In genomic region chr16:49811630-49812334, GRCh38 we compare ENCODE assay signal across 15 cellular contexts. TPM values are rescaled to one million over a fixed set of nuclear protein-coding genes. Genes with fewer than 3 reads are reported as not detected.
A peak's percentile ranks its signal among the peaks of the same experiment; 100 is the strongest.
DNase-seq lines count a peak whose midpoint lies in the region; ATAC-seq, FAIRE-seq and TF ChIP-seq lines count a peak whose summit lies in the region.
"Had no signal": no experiment of that assay in that cellular context is flagged by ENCODE, and none has a peak within 500 bp of the region (broad histone marks: within the 10 kb centered on the region; RNA-seq: fewer than 3 reads in every experiment).

No MANE protein-coding gene starts in this region.

- H3K4ac ChIP-seq in H1 (replicated peaks; ENCODE audit: insufficient read length, low read depth, low read length) = no peak overlapping the region

- 0 out of 2 replicates have a peak overlapping the region, but pooled peaks have one; percentile 39 for H2AK5ac ChIP-seq in H1 (ENCODE audit: low read depth, low read length)

- no peak overlapping the region for H4K91ac ChIP-seq in H1 (replicated peaks; ENCODE audit: insufficient read length, low read length)

- peaks cover 2 to 7% of the 10 kb centered on the region in 2 experiments for H4K20me1 ChIP-seq in H1 (replicated peaks in 1 of 2; ENCODE audit: control insufficient read depth in 1 of 2, insufficient read depth in 2 of 2, low read length in 2 of 2)

- TF ChIP-seq RAD21 in H1 (IDR thresholded peaks at IDR 0.05 in 1 of 2, conservative IDR thresholded peaks at IDR 0.05 in 1 of 2; ENCODE audit: low read depth in 2 of 2, low read length in 2 of 2) = no peak

- no peak overlapping the region for H4K8ac ChIP-seq in H1 (ENCODE audit: extremely low read depth, insufficient read depth, low read length)

- H2BK120ac ChIP-seq in H1 (replicated peaks; ENCODE audit: low read depth, low read length) = no peak overlapping the region

- H3K23me2 ChIP-seq in H1 (ENCODE audit: low read depth, low read length) = no peaks in the 10 kb centered on the region

- H3K9me3 ChIP-seq in H1 (ENCODE audit: insufficient read depth in 2 of 2, low read depth in 1 of 2, low read length in 1 of 2) (no peaks in the 10 kb centered on the region), aorta (ENCODE audit: control insufficient read depth, low read length) (no peaks in the 10 kb centered on the region)
- H3K9me3 ChIP-seq: Peyer's patch had no signal

- no peak for TF ChIP-seq EP300 in H1 (IDR thresholded peaks at IDR 0.05; ENCODE audit: borderline replicate concordance in 1 of 2, low read depth in 2 of 2, low read length in 2 of 2)

- no peak for TF ChIP-seq POLR2A in H1 (IDR thresholded peaks at IDR 0.05; ENCODE audit: control extremely low read depth in 1 of 2, low read depth in 2 of 2, low read length in 2 of 2)

- no peaks in the 10 kb centered on the region for H3K27me3 Mint-ChIP-seq in stimulated activated naive CD8-positive, alpha-beta T cell treated with anti-CD3 and anti-CD28 coated beads, Interleukin-15, amount 100 ng/mL, for 72 hours
- H3K27me3 Mint-ChIP-seq: activated CD4-positive, alpha-beta memory T cell treated with anti-CD3 and anti-CD28 coated beads for 36 hours; natural killer cell treated with Interleukin-12 subunit alpha and Interleukin-12 subunit beta and Interleukin-15 and Interleukin-18, amount 100 ng/mL, for 72 hours had no signal

- H3K4me2 ChIP-seq in H1 (ENCODE audit: insufficient read depth in 1 of 2, low read depth in 2 of 2, low read length in 2 of 2) = no peak overlapping the region

- peaks cover 0 to 56% of the 10 kb centered on the region in 2 experiments; a peak in 2 of 4 replicates for H3K79me2 ChIP-seq in H1 (ENCODE audit: control insufficient read depth in 1 of 2, insufficient read depth in 2 of 2, low read length in 2 of 2)

- no peaks in the 10 kb centered on the region for H3K27me3 ChIP-seq in H1 (replicated peaks in 1 of 4; ENCODE audit: control insufficient read depth in 3 of 4, extremely low read depth in 1 of 4, insufficient read depth in 3 of 4, low read length in 3 of 4)
- no peaks in the 10 kb centered on the region for H3K27me3 ChIP-seq in aorta (ENCODE audit: control insufficient read depth in 1 of 2, insufficient read depth in 2 of 2, low read length in 1 of 2)
- H3K27me3 ChIP-seq: Peyer's patch had no signal

- 0 out of 2 replicates have a peak overlapping the region, but pooled peaks have one; percentile 29 for H2BK15ac ChIP-seq in H1 (ENCODE audit: low read length)

- H3K4me3 ChIP-seq in H1 (ENCODE audit: extremely low read depth in 1 of 4, insufficient read depth in 2 of 4, low read depth in 3 of 4, low read length in 4 of 4) (no peak overlapping the region), aorta (ENCODE audit: low read length in 2 of 2) (no peak overlapping the region)
- H3K4me3 ChIP-seq: Peyer's patch had no signal

- H3K9me3 Mint-ChIP-seq in stimulated activated naive CD8-positive, alpha-beta T cell treated with anti-CD3 and anti-CD28 coated beads, Interleukin-15, amount 100 ng/mL, for 72 hours = no peaks in the 10 kb centered on the region
- H3K9me3 Mint-ChIP-seq: activated CD4-positive, alpha-beta memory T cell treated with anti-CD3 and anti-CD28 coated beads for 36 hours; natural killer cell treated with Interleukin-12 subunit alpha and Interleukin-12 subunit beta and Interleukin-15 and Interleukin-18, amount 100 ng/mL, for 72 hours had no signal

- H3K4me1 Mint-ChIP-seq in stimulated activated naive CD8-positive, alpha-beta T cell treated with anti-CD3 and anti-CD28 coated beads, Interleukin-15, amount 100 ng/mL, for 72 hours = no peaks in the 10 kb centered on the region

- no peak overlapping the region; the same call in 1 of the 2 replicates for H3K18ac ChIP-seq in H1 (ENCODE audit: extremely low read depth, low read length)

- H3K14ac ChIP-seq in H1 (ENCODE audit: insufficient read length) = no peak overlapping the region

- ATAC-seq in stimulated activated naive CD8-positive, alpha-beta T cell treated with anti-CD3 and anti-CD28 coated beads, Interleukin-15, amount 100 ng/mL, for 72 hours = peak; percentile 10
- ATAC-seq in stimulated activated naive CD8-positive, alpha-beta T cell treated with anti-CD3 and anti-CD28 coated beads, Interleukin-15, Interleukin-2, amounts not matched to agents 100 U/mL and 50 U/mL, for 24 hours = no peak
- ATAC-seq in aorta (ENCODE audit: low FRiP score) (peak; percentile 6), GM18498 (IDR thresholded peaks at IDR 0.05; ENCODE audit: unreplicated experiment) (no peak)

- FAIRE-seq in H1 (lab: Jason Lieb, UNC) = no peak
- FAIRE-seq: colon had no signal

- peaks cover 7% of the 10 kb centered on the region for H3K79me1 ChIP-seq in H1 (ENCODE audit: low read depth, low read length)

- H4K5ac ChIP-seq in H1 (ENCODE audit: insufficient read length, low read depth, low read length) = peak overlapping the region; percentile 10

- no peak overlapping the region for H3K4me3 Mint-ChIP-seq in stimulated activated naive CD8-positive, alpha-beta T cell treated with anti-CD3 and anti-CD28 coated beads, Interleukin-15, amount 100 ng/mL, for 72 hours
- H3K4me3 Mint-ChIP-seq: activated CD4-positive, alpha-beta memory T cell treated with anti-CD3 and anti-CD28 coated beads for 36 hours; natural killer cell treated with Interleukin-12 subunit alpha and Interleukin-12 subunit beta and Interleukin-15 and Interleukin-18, amount 100 ng/mL, for 72 hours had no signal

- no peak for TF ChIP-seq CTCF in H1 (IDR thresholded peaks at IDR 0.05; ENCODE audit: control extremely low read depth in 1 of 3, insufficient read depth in 1 of 3, low read depth in 1 of 3, low read length in 3 of 3)

- H2BK5ac ChIP-seq in H1 (ENCODE audit: low read depth, low read length) = no peak overlapping the region

- H3K36me3 ChIP-seq in H1 (ENCODE audit: control insufficient read depth in 2 of 4, insufficient read depth in 4 of 4, low read length in 3 of 4) = no peaks in the 10 kb centered on the region
- no peaks in the 10 kb centered on the region for H3K36me3 ChIP-seq in aorta (ENCODE audit: control insufficient read depth in 1 of 2, insufficient read depth in 2 of 2, low read length in 1 of 2)
- H3K36me3 ChIP-seq: Peyer's patch had no signal

- H3K27ac ChIP-seq in H1 (ENCODE audit: low read depth, low read length) = no peak overlapping the region
- H3K27ac ChIP-seq in aorta (ENCODE audit: low read depth in 1 of 2, low read length in 2 of 2) = no peak overlapping the region

- no peak overlapping the region for H3K23ac ChIP-seq in H1 (ENCODE audit: insufficient read length)

- H3K9ac ChIP-seq in H1 (replicated peaks in 1 of 4; ENCODE audit: extremely low read depth in 1 of 4, low read depth in 3 of 4, low read length in 3 of 4) = no peak overlapping the region

- H2AFZ ChIP-seq in H1 (ENCODE audit: low read length) = no peak overlapping the region

- 70% methylated on average over 9 of the region's 13 CpGs; no CpG with 5 or more reads in 1 of the 2 experiments for WGBS in H1 (ENCODE audit: extremely low coverage in 1 of 2, insufficient coverage in 1 of 2, insufficient read length in 1 of 2, insufficient replicate concordance in 2 of 2, low coverage in 1 of 2, low lambda C conversion rate in 2 of 2, missing lambda C conversion rate in 1 of 2), 2 experiments
- 25 to 28% methylated on average over 13 of the region's 13 CpGs for WGBS in aorta, 2 donors

- DNase-seq in stimulated activated naive CD8-positive, alpha-beta T cell treated with anti-CD3 and anti-CD28 coated beads, Interleukin-15, amount 100 ng/mL, for 72 hours = no peak
- no peak for DNase-seq in stimulated activated naive CD8-positive, alpha-beta T cell treated with anti-CD3 and anti-CD28 coated beads, Interleukin-15, Interleukin-2, amounts not matched to agents 100 U/mL and 50 U/mL, for 24 hours
- no peak for DNase-seq in H1 (ENCODE audit: low read depth in 1 of 2, low spot score in 2 of 2)
- peak; percentile 55 for DNase-seq in midbrain (lab: John Stamatoyannopoulos, UW)
- DNase-seq in aorta = no peak
- DNase-seq in NCI-H2171 (lab: John Stamatoyannopoulos, UW) = no peak
- no peak for DNase-seq in DMS79 (lab: John Stamatoyannopoulos, UW)
- DNase-seq: activated CD4-positive, alpha-beta memory T cell treated with anti-CD3 and anti-CD28 coated beads for 36 hours; Calu3; NCI-H345; Peyer's patch had no signal

- CTCF ChIA-PET in H1 (lab: Charles Lee; ENCODE audit: partially characterized antibody) = interaction anchor here (1.1 to 1.8 kb wide), 2 partner anchors 18 to 79 kb away, joined by 3 to 5 read pairs; no protein-coding TSS in a partner anchor

- intact Hi-C loops in aorta (cut with DNase I) = no loop called here

- H3K4me1 ChIP-seq in H1 (replicated peaks in 1 of 4; ENCODE audit: control insufficient read depth in 3 of 4, insufficient read depth in 4 of 4, low read length in 3 of 4) (peaks cover 3 to 18% (median 9%) of the 10 kb centered on the region in 4 experiments), aorta (ENCODE audit: control insufficient read depth in 1 of 2, insufficient read depth in 2 of 2, low read length in 2 of 2) (no peaks in the 10 kb centered on the region)
- H3K4me1 ChIP-seq: Peyer's patch had no signal

- H2BK20ac ChIP-seq in H1 (ENCODE audit: low read length) = no peak overlapping the region

- POLR2A ChIA-PET in H1 (lab: Charles Lee; ENCODE audit: partially characterized antibody) = interaction anchor here (1.8 to 2.0 kb wide), 2 partner anchors 9 to 11 kb away, joined by 4 to 5 read pairs; no protein-coding TSS in a partner anchor

- H3K56ac ChIP-seq in H1 (replicated peaks; ENCODE audit: insufficient read length, low read depth, low read length) = no peak overlapping the region

- no peak overlapping the region for H3K27ac Mint-ChIP-seq in stimulated activated naive CD8-positive, alpha-beta T cell treated with anti-CD3 and anti-CD28 coated beads, Interleukin-15, amount 100 ng/mL, for 72 hours
- H3K27ac Mint-ChIP-seq: activated CD4-positive, alpha-beta memory T cell treated with anti-CD3 and anti-CD28 coated beads for 36 hours; natural killer cell treated with Interleukin-12 subunit alpha and Interleukin-12 subunit beta and Interleukin-15 and Interleukin-18, amount 100 ng/mL, for 72 hours had no signal

- H2BK12ac ChIP-seq in H1 (ENCODE audit: low read depth, low read length) = 0 out of 2 replicates have a peak overlapping the region, but pooled peaks have one; percentile 39

TF ChIP-seq in H1, 55 proteins besides CTCF, POLR2A, EP300 and RAD21 (continues in another document):
- TF ChIP-seq SAP30 (IDR thresholded peaks at IDR 0.05; ENCODE audit: insufficient read depth, insufficient replicate concordance, low read length) (no peak), ZNF274 (IDR thresholded peaks at IDR 0.05; ENCODE audit: borderline replicate concordance, extremely low read depth, low read length) (no peak)

RNA-seq across cellular contexts. Expression of gene ZNF423, which starts 44.1 kb away (rescaled TPM):
- total RNA-seq in H1 (2021; fragmentation: NEBNext Ultra II Directional; extraction: Animal tissue kit (Norgen Biotek cat#: 25700)) = 52.3 and 55.0 TPM in 2 replicates
- 38.2 and 41.2 TPM in 2 replicates for polyA plus RNA-seq in H1 (2011; rRNA removed)
- 21.9 TPM for polyA plus RNA-seq in H1 (2011; cell fraction: cytosol; rRNA removed)
- 39.6 TPM for polyA plus RNA-seq in H1 (2011; cell fraction: nucleus; rRNA removed)
- 39.6 to 51.6 TPM (median 48.3 TPM) in 4 replicates for polyA plus RNA-seq in H1 (2012, experiment 1 of 2)
- 33.1 TPM for polyA plus RNA-seq in H1 (2012, experiment 2 of 2)
- 24.8 TPM for polyA plus RNA-seq in H1 (2013, experiment 1 of 2)
- polyA plus RNA-seq in H1 (2013, experiment 2 of 2) = 27.0 TPM
- 47.8 and 68.0 TPM in 2 replicates for polyA minus RNA-seq in H1 (2011; rRNA and poly(A)+ RNA removed)
- polyA minus RNA-seq in H1 (2011; cell fraction: cytosol; rRNA and poly(A)+ RNA removed) = 46.3 TPM
- polyA minus RNA-seq in H1 (2011; cell fraction: nucleus; rRNA and poly(A)+ RNA removed) = 49.0 TPM
- 10 to 100 TPM; 12.5 to 43.1 TPM for total RNA-seq in aorta
- polyA plus RNA-seq in aorta = 1 to 10 TPM; 3.1 to 7.6 TPM
- total RNA-seq: activated CD4-positive, alpha-beta memory T cell treated with anti-CD3 and anti-CD28 coated beads for 36 hours; Calu3; HT1080; natural killer cell treated with Interleukin-12 subunit alpha and Interleukin-12 subunit beta and Interleukin-15 and Interleukin-18, amount 100 ng/mL, for 72 hours had no signal

Comparison
In these comparisons a context has a peak if more than half of its experiments do, and no peak if none do; other contexts are left out.
1. ATAC-seq: peak in stimulated activated naive CD8-positive, alpha-beta T cell treated with anti-CD3 and anti-CD28 coated beads, Interleukin-15, amount 100 ng/mL, for 72 hours (single experiment) and aorta (single experiment); none in stimulated activated naive CD8-positive, alpha-beta T cell treated with anti-CD3 and anti-CD28 coated beads, Interleukin-15, Interleukin-2, amounts not matched to agents 100 U/mL and 50 U/mL, for 24 hours (single experiment) and GM18498 (single experiment).